Comparison of ENCODE assay signal across 8 cellular contexts in the genomic region with DNA sequence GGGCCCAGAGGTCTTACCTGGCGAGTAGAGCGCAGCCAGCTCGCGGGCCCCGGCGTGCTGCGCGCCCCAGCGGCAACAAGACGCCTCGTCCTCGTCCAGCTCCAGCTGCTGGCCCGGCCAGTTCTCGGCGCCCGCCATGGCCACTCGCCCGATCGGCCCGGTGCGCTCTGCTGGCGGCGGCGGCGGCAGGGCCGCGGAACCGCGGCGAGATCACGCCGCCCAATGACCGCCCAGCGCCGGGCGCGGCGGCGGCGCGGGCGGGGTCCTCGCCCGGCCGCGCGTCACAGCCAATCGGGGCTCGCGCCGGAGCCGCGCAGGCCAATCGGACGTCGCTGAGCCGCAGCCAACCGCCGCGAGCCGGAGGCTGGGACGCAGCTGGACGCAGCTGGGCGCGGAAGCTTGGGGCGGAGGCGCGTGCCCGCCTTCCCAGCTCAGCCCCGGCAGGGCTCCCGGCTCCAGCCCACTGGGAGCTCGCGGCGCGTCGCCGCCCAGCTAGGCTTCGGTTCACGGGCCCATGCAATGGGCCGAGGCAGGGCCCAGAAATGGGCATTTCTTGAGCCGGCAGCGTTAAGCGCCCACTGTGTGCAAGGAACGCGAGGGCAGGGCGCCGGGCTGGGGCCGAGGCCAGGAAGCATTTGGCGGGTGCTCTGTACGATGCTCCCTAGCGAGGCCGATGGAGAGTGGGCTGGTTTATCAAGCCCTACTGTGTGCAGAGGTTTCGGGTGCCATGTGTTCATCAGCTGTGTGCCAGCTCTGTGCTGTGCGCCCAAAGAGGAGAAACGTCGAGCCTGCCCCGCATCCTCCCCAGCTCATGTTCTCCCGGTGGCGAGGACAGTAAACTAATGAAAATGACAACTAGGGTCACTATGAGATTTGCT. TPM values are rescaled to one million over a fixed set of nuclear protein-coding genes. Genes with fewer than 3 reads are reported as not detected.
DNase-seq lines count a peak whose midpoint lies in the region; ATAC-seq and TF ChIP-seq lines count a peak whose summit lies in the region.

Gene PEDS1 (minus strand): TSS at position 224 of the 878 bp plus-strand sequence. CDS start 86 bp downstream, at position 138.

- H2AFZ ChIP-seq in Loucy (ENCODE audit: low read length) (peak within 1 kb of the TSS; percentile 87), neuronal stem cell (ENCODE audit: low read length) (peak within 1 kb of the TSS; percentile 100)

- no peak within 1 kb of the TSS for H2BK5ac ChIP-seq in neuronal stem cell (ENCODE audit: low read length)

- no peak within 1 kb of the TSS for H2BK12ac ChIP-seq in neuronal stem cell (ENCODE audit: low read length)

- H3K4me2 ChIP-seq in Loucy (ENCODE audit: low read depth, low read length, poor library complexity, severe bottlenecking): peak within 1 kb of the TSS; percentile 96
- H3K4me2 ChIP-seq in neuronal stem cell (ENCODE audit: insufficient read depth, low read length, poor library complexity, severe bottlenecking): peak within 1 kb of the TSS; percentile 82

- H3K9me2 ChIP-seq in Loucy (replicated peaks; ENCODE audit: low read depth, low read length): no peaks in the 10 kb centered on the region

- H3K27ac ChIP-seq in SJCRH30 (peak within 1 kb of the TSS; percentile 55), foreskin keratinocyte (peak within 1 kb of the TSS; percentile 88), neuronal stem cell (replicated peaks; ENCODE audit: low read length) (peak within 1 kb of the TSS; percentile 68)

- H3K9me3 ChIP-seq in Loucy (ENCODE audit: insufficient read depth, low read depth, low read length): no peaks in the 10 kb centered on the region
- no peaks in the 10 kb centered on the region for H3K9me3 ChIP-seq in SJCRH30 (replicated peaks)
- H3K9me3 ChIP-seq in neuronal stem cell (replicated peaks in 1 of 2; ENCODE audit: control insufficient read depth in 2 of 2, insufficient read depth in 1 of 2, low read depth in 1 of 2, low read length in 2 of 2): no peaks in the 10 kb centered on the region

- peak within 1 kb of the TSS; percentile 97 for H3K18ac ChIP-seq in neuronal stem cell (ENCODE audit: low read length)

- H3K36me3 ChIP-seq in Loucy (ENCODE audit: insufficient read depth, low read length) (no peaks in the 10 kb centered on the region), SJCRH30 (peaks cover 7% of the 10 kb centered on the region; the same call in 1 of the 2 replicates), neuronal stem cell (replicated peaks in 1 of 2; ENCODE audit: control insufficient read depth in 2 of 2, insufficient read depth in 2 of 2, low read length in 2 of 2) (peaks cover 1 to 24% of the 10 kb centered on the region in 2 donors)

- no peak for TF ChIP-seq CTCF in Loucy (conservative IDR thresholded peaks at IDR 0.05; ENCODE audit: low read length)
- no peak for TF ChIP-seq CTCF in foreskin keratinocyte (conservative IDR thresholded peaks at IDR 0.05)
- TF ChIP-seq CTCF in subcutaneous adipose tissue (IDR thresholded peaks at IDR 0.05; ENCODE audit: low read depth): no peak

- peak within 1 kb of the TSS; percentile 84 for H2BK15ac ChIP-seq in neuronal stem cell (ENCODE audit: low read length)

- ATAC-seq in foreskin keratinocyte: peak; percentile 82

- H3K14ac ChIP-seq in neuronal stem cell (ENCODE audit: low read length): peak within 1 kb of the TSS; percentile 97

- peaks cover 47% of the 10 kb centered on the region for H3K79me2 ChIP-seq in Loucy (ENCODE audit: insufficient read depth, low read length)

- peak within 1 kb of the TSS; percentile 49 for H4K91ac ChIP-seq in neuronal stem cell (ENCODE audit: low read depth, low read length, poor library complexity)

- H3K4me1 ChIP-seq in Loucy (ENCODE audit: insufficient read depth, low read length, poor library complexity, severe bottlenecking) (peaks cover 38% of the 10 kb centered on the region), SJCRH30 (peaks cover 44% of the 10 kb centered on the region), foreskin keratinocyte (peaks cover 9% of the 10 kb centered on the region), neuronal stem cell (ENCODE audit: control insufficient read depth in 2 of 2, insufficient read depth in 1 of 2, low read depth in 1 of 2, low read length in 2 of 2) (peaks cover 14 to 16% of the 10 kb centered on the region in 2 donors)

- H3K9ac ChIP-seq in Loucy (ENCODE audit: low read depth, low read length, poor library complexity, severe bottlenecking) (peak within 1 kb of the TSS; percentile 95), neuronal stem cell (ENCODE audit: low read depth, low read length, poor library complexity) (peak within 1 kb of the TSS; percentile 91)

- peaks cover 3% of the 10 kb centered on the region for H3K79me1 ChIP-seq in neuronal stem cell (ENCODE audit: low read depth, low read length)

- peak within 1 kb of the TSS; percentile 29 for H2BK120ac ChIP-seq in neuronal stem cell (ENCODE audit: low read depth, low read length)

- peaks cover 29% of the 10 kb centered on the region for H4K20me1 ChIP-seq in Loucy (ENCODE audit: insufficient read depth, low read length, poor library complexity, severe bottlenecking)

- no CpG with 5 or more reads among the region's 99 CpGs for WGBS in neuronal stem cell (ENCODE audit: extremely low coverage in 2 of 2, insufficient read length in 2 of 2, insufficient replicate concordance in 1 of 2), 2 donors

- H3K4me3 ChIP-seq in Loucy (ENCODE audit: low read length, poor library complexity, severe bottlenecking): peak within 1 kb of the TSS; percentile 96
- peak within 1 kb of the TSS; percentile 96 for H3K4me3 ChIP-seq in SJCRH30
- H3K4me3 ChIP-seq in neuronal stem cell (ENCODE audit: low read length in 2 of 2): peak within 1 kb of the TSS; percentile 74 to 95

- no peaks in the 10 kb centered on the region for H3F3A ChIP-seq in Loucy (ENCODE audit: low read depth)

- peak within 1 kb of the TSS; percentile 8 for H2AK5ac ChIP-seq in neuronal stem cell (ENCODE audit: low read depth, low read length)

- no peak within 1 kb of the TSS for H3K4ac ChIP-seq in neuronal stem cell (ENCODE audit: low read length)

- no peak within 1 kb of the TSS for H4K8ac ChIP-seq in neuronal stem cell (ENCODE audit: low read depth, low read length)

- H3K23ac ChIP-seq in neuronal stem cell (ENCODE audit: low read depth, low read length, poor library complexity): peak within 1 kb of the TSS; percentile 96

- DNase-seq in EL: peak; percentile 89
- peak; percentile 84 for DNase-seq in H4 (ENCODE audit: low spot score)
- DNase-seq in SJCRH30: peak; percentile 94 to 97
- DNase-seq in activated gamma-delta T cell treated with anti-CD3 and anti-CD28 coated beads, Interleukin-2, amount 50 U/mL, for 16 hours (ENCODE audit: low read depth): peak; percentile 67
- peak in 1 of 2 donors; percentile 74 for DNase-seq in foreskin keratinocyte
- DNase-seq in neuronal stem cell (ENCODE audit: low spot score): peak; percentile 84

- H3K27me3 ChIP-seq in Loucy (ENCODE audit: insufficient read depth, low read length, poor library complexity, severe bottlenecking) (no peaks in the 10 kb centered on the region), SJCRH30 (no peaks in the 10 kb centered on the region), foreskin keratinocyte (no peaks in the 10 kb centered on the region), neuronal stem cell (ENCODE audit: control insufficient read depth in 3 of 3, insufficient read depth in 3 of 3, low read depth in 1 of 3, low read length in 3 of 3) (no peaks in the 10 kb centered on the region)

RNA-seq across cellular contexts. Expression of gene PEDS1, which starts in this region (rescaled TPM):
- 26.9 and 30.3 TPM in 2 replicates for total RNA-seq in H4 (2014; rRNA removed; shearing (Covaris generic))
- total RNA-seq in SJCRH30 (2014; rRNA removed; shearing (Covaris generic)): 67.7 TPM in 2 replicates
- total RNA-seq in foreskin keratinocyte (58.2 and 67.4 TPM in 2 replicates), subcutaneous adipose tissue (10 to 100 TPM; 20.4 to 34.9 (median 24.1) TPM)
- 57.0 and 65.6 TPM in 2 replicates for polyA plus RNA-seq in foreskin keratinocyte
- 29.7 TPM for polyA plus RNA-seq in neuronal stem cell (2013, experiment 1 of 2)
- 29.3 TPM for polyA plus RNA-seq in neuronal stem cell (2013, experiment 2 of 2)
